Comparison of ENCODE assay signal across 19 cellular contexts in the genomic region with DNA sequence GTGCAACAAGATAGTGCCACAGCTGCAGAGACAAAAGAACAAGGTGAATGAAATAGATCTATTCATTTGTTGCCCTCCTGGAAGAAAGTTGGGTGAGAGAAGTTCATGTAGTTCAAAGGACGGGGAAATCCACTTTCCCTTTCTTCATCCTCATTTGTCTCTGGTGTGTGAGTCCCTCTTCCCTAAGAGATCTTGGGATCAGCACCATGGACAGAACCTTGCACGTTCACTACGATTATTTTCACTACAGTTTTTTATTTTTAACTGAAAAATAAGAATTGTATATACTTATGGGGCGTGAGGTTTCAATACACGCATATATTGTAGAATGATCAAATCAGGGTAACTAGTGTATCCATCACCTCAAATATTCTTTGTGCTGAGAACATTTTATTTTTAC. TPM values are rescaled to one million over a fixed set of nuclear protein-coding genes. Genes with fewer than 3 reads are reported as not detected.
DNase-seq lines count a peak whose midpoint lies in the region; ATAC-seq and TF ChIP-seq lines count a peak whose summit lies in the region.
"Had no signal": no experiment of that assay in that cellular context is flagged by ENCODE, and none has a peak within 500 bp of the region (broad histone marks: within the 10 kb centered on the region; RNA-seq: fewer than 3 reads in every experiment).

No MANE protein-coding gene starts in this region.

- H3K27ac ChIP-seq in PC-3 (ENCODE audit: low read length) (no peak overlapping the region), smooth muscle cell (ENCODE audit: low read depth) (no peak overlapping the region)
- H3K27ac ChIP-seq: BLaER1, coronary artery had no signal

- ATAC-seq in PC-3, result no peak
- no peak for ATAC-seq in activated naive CD4-positive, alpha-beta T cell treated with anti-CD3 and anti-CD28 coated beads, Interleukin-2, amount 50 U/mL, for 72 hours
- ATAC-seq: WTC11 had no signal

- no peak overlapping the region for H2AFZ ChIP-seq in PC-3 (ENCODE audit: low read length)
- no peak overlapping the region for H2AFZ ChIP-seq in smooth muscle cell (ENCODE audit: low read depth)

- POLR2A ChIA-PET in PC-3 (lab: Charles Lee; ENCODE audit: unreplicated experiment), result no interaction called here

- CTCF ChIA-PET in PC-3 (lab: Charles Lee), result no interaction called here

- H3K9me3 ChIP-seq in PC-3 (ENCODE audit: low read length) (no peaks in the 10 kb centered on the region), smooth muscle cell (replicated peaks; ENCODE audit: low read depth) (peaks cover 12% of the 10 kb centered on the region)
- H3K9me3 ChIP-seq: BLaER1 had no signal

- H3K27me3 ChIP-seq in PC-3 (ENCODE audit: low read length) (peaks cover 16% of the 10 kb centered on the region; the same call in 1 of the 2 replicates), smooth muscle cell (ENCODE audit: low read depth) (no peaks in the 10 kb centered on the region)
- H3K27me3 ChIP-seq: BLaER1 had no signal

- H4K20me1 ChIP-seq in PC-3 (ENCODE audit: low read length), result no peaks in the 10 kb centered on the region
- H4K20me1 ChIP-seq in smooth muscle cell (ENCODE audit: low read depth), result no peaks in the 10 kb centered on the region
- H4K20me1 ChIP-seq: BLaER1 had no signal

- DNase-seq in ELR (ENCODE audit: low read depth) (peak; percentile 13), PC-3 (peak; percentile 47), fibroblast of villous mesenchyme (ENCODE audit: low read depth) (peak; percentile 1), iPS-NIHi11 (ENCODE audit: low spot score) (no peak), smooth muscle cell (lab: John Stamatoyannopoulos, UW; ENCODE audit: unreplicated experiment) (no peak), activated gamma-delta T cell treated with Interleukin-2 at 50 U/mL for 16 hours (no peak)
- DNase-seq in Jurkat, Clone E6-1 (ENCODE audit: low read depth, low spot score), result peak; percentile 22
- DNase-seq in activated naive CD4-positive, alpha-beta T cell treated with anti-CD3 and anti-CD28 coated beads, Interleukin-2, amount 50 U/mL, for 72 hours (ENCODE audit: low spot score in 2 of 2), result no peak
- DNase-seq: immature natural killer cell; NCI-H1436 treated with DMSO at 0.1 percent for 48 hours; NCI-H446 treated with DMSO at 0.1 percent for 48 hours; stimulated activated CD4-positive, alpha-beta T cell treated with anti-CD3 and anti-CD28 coated beads, Interleukin-1b, Interleukin-23, amount 100 ng/mL, for 48 hours; SW 1271 had no signal

- H3K79me2 ChIP-seq in PC-3 (ENCODE audit: low read length) (no peaks in the 10 kb centered on the region), smooth muscle cell (ENCODE audit: low read depth) (no peaks in the 10 kb centered on the region)

- no peak overlapping the region for H3K27ac Mint-ChIP-seq in activated naive CD4-positive, alpha-beta T cell treated with anti-CD3 and anti-CD28 coated beads, Interleukin-2, amount 50 U/mL, for 72 hours
- H3K27ac Mint-ChIP-seq: immature natural killer cell, WTC11 had no signal

- H3K36me3 Mint-ChIP-seq in activated naive CD4-positive, alpha-beta T cell treated with anti-CD3 and anti-CD28 coated beads, Interleukin-2, amount 50 U/mL, for 72 hours, result peaks cover 5 to 6% of the 10 kb centered on the region in 2 donors

- no peaks in the 10 kb centered on the region for H3K9me2 ChIP-seq in PC-3 (replicated peaks; ENCODE audit: low read length)

- no TSS peak for BruUV-seq in PC-3 (replicated peaks; lab: Mats Ljungman, UMichigan)

- no peak overlapping the region for H3K4me2 ChIP-seq in PC-3 (ENCODE audit: low read length)
- H3K4me2 ChIP-seq in smooth muscle cell, result no peak overlapping the region
- H3K4me2 ChIP-seq: BLaER1 had no signal

- H3K4me1 ChIP-seq in PC-3 (ENCODE audit: insufficient read depth, low read length) (no peaks in the 10 kb centered on the region), smooth muscle cell (ENCODE audit: low read depth) (no peaks in the 10 kb centered on the region)
- H3K4me1 ChIP-seq: BLaER1 had no signal

- H3K36me3 ChIP-seq in PC-3 (ENCODE audit: low read depth, low read length) (no peaks in the 10 kb centered on the region), smooth muscle cell (ENCODE audit: low read depth) (no peaks in the 10 kb centered on the region)
- H3K36me3 ChIP-seq: BLaER1 had no signal

- peaks cover 11 to 13% of the 10 kb centered on the region in 2 donors for H3K9me3 Mint-ChIP-seq in activated naive CD4-positive, alpha-beta T cell treated with anti-CD3 and anti-CD28 coated beads, Interleukin-2, amount 50 U/mL, for 72 hours

- H3K9ac ChIP-seq in PC-3 (ENCODE audit: low read length), result no peak overlapping the region
- H3K9ac ChIP-seq in smooth muscle cell (ENCODE audit: low read depth), result no peak overlapping the region
- H3K9ac ChIP-seq: BLaER1 had no signal

- intact Hi-C loops in PC-3 (cut with micrococcal nuclease), result no loop called here

- TF ChIP-seq CTCF in PC-3 (conservative IDR thresholded peaks at IDR 0.05; ENCODE audit: low read depth, low read length) (no peak), fibroblast of villous mesenchyme (IDR thresholded peaks at IDR 0.05; ENCODE audit: insufficient read depth, low read depth, low read length) (no peak), smooth muscle cell (IDR thresholded peaks at IDR 0.05; ENCODE audit: borderline replicate concordance, insufficient read depth, poor library complexity, severe bottlenecking) (no peak)

- H3K4me3 ChIP-seq in Jurkat, Clone E6-1 (ENCODE audit: low read length), result no peak overlapping the region
- H3K4me3 ChIP-seq in PC-3 (ENCODE audit: low read length) (no peak overlapping the region), fibroblast of villous mesenchyme (ENCODE audit: low read depth, low read length) (no peak overlapping the region), smooth muscle cell (no peak overlapping the region)
- H3K4me3 ChIP-seq: BLaER1, coronary artery had no signal

- H3F3A ChIP-seq in PC-3 (ENCODE audit: low read length, unreplicated experiment) (no peaks in the 10 kb centered on the region), smooth muscle cell (ENCODE audit: low read depth) (no peaks in the 10 kb centered on the region)

- WGBS in smooth muscle cell (ENCODE audit: low lambda C conversion rate), result 76% methylated on average over 5 of the region's 5 CpGs

RNA-seq across cellular contexts. Expression of gene NLRP5, which starts 29.2 kb away (rescaled TPM):
- polyA plus RNA-seq in Jurkat, Clone E6-1 (2012; ENCODE audit: insufficient read depth, insufficient read length), result not detected
- total RNA-seq in PC-3 (2014; rRNA removed), result not detected in 2 replicates
- not detected in 2 replicates for total RNA-seq in fibroblast of villous mesenchyme
- not detected in 2 replicates for total RNA-seq in smooth muscle cell
- polyA plus RNA-seq in smooth muscle cell, result not detected in 2 replicates
- total RNA-seq in activated naive CD4-positive, alpha-beta T cell treated with anti-CD3 and anti-CD28 coated beads, Interleukin-2, amount 50 U/mL, for 72 hours, result not detected
- total RNA-seq: astrocyte, glomerular endothelial cell, mesenteric fat pad, WTC11 had no signal
- polyA plus RNA-seq: immature natural killer cell had no signal

Comparison
In these comparisons a context has a peak if more than half of its experiments do, and no peak if none do; other contexts are left out.
1. DNase-seq: peak in ELR (single experiment), Jurkat, Clone E6-1 (single experiment), PC-3 (single experiment) and fibroblast of villous mesenchyme (single experiment); none in iPS-NIHi11 (single experiment), smooth muscle cell (single experiment), activated naive CD4-positive, alpha-beta T cell treated with anti-CD3 and anti-CD28 coated beads, Interleukin-2, amount 50 U/mL, for 72 hours (0 of 2) and activated gamma-delta T cell treated with Interleukin-2 at 50 U/mL for 16 hours (single experiment).